Comparison of ENCODE assay signal across 8 cellular contexts in the genomic region with DNA sequence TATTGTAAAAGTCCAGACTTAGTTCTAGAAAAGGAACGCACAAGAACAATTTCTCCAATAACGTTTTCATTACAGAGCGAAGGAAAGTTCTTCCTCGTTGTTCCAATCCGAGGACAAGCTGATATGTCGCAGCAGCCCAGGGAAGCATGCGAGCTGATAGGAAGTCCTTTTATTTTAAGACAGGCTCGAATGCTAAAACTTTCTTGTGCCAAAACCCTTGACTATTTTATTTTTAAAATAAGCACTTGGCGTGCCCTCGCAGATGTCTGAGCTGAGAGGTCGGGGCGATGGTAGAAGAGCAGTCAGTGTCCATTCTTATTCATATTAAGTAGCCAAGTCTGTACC. TPM values are rescaled to one million over a fixed set of nuclear protein-coding genes. Genes with fewer than 3 reads are reported as not detected.
DNase-seq lines count a peak whose midpoint lies in the region; ATAC-seq and TF ChIP-seq lines count a peak whose summit lies in the region.

No MANE protein-coding gene starts in this region.

- TF ChIP-seq CTCF in BJ (IDR thresholded peaks at IDR 0.05; ENCODE audit: insufficient read depth, low read depth, low read length), result no peak
- TF ChIP-seq CTCF in epithelial cell of esophagus (IDR thresholded peaks at IDR 0.05; ENCODE audit: insufficient read depth, low read depth, low read length, missing control alignments), result no peak
- no peak for TF ChIP-seq CTCF in nephron (IDR thresholded peaks at IDR 0.05; ENCODE audit: unreplicated experiment in 3 of 3)

- peaks cover 2% of the 10 kb centered on the region; the same call in 1 of the 2 replicates for H3K27me3 ChIP-seq in BJ (ENCODE audit: control insufficient read depth, insufficient read depth, low read length)
- peaks cover 61% of the 10 kb centered on the region for H3K27me3 ChIP-seq in NT2/D1 (ENCODE audit: insufficient read depth, insufficient read length)

- no peaks in the 10 kb centered on the region for H3K4me1 ChIP-seq in NT2/D1 (ENCODE audit: insufficient read depth, insufficient read length)

- POLR2A ChIA-PET in BJ (lab: Charles Lee), result no interaction called here

- peak overlapping the region; percentile 87 to 94 (median 93) for H3K4me3 Mint-ChIP-seq in nephron

- ATAC-seq in HG02981 (IDR thresholded peaks at IDR 0.05; ENCODE audit: unreplicated experiment) (no peak), GM19395 (IDR thresholded peaks at IDR 0.05; ENCODE audit: unreplicated experiment) (no peak)

- peaks cover 38% of the 10 kb centered on the region for H3K27me3 Mint-ChIP-seq in nephron (ENCODE audit: low read depth)

- H3K36me3 Mint-ChIP-seq in nephron (ENCODE audit: low read depth), result no peaks in the 10 kb centered on the region

- H3K4me3 ChIP-seq in BJ (ENCODE audit: low read depth, low read length), result peak overlapping the region; percentile 93
- peak overlapping the region; percentile 55 for H3K4me3 ChIP-seq in NT2/D1 (ENCODE audit: insufficient read length, low read depth)
- peak overlapping the region; percentile 71 for H3K4me3 ChIP-seq in epithelial cell of esophagus (ENCODE audit: low read length)

- H3K9ac ChIP-seq in NT2/D1 (ENCODE audit: insufficient read length, low read depth), result peak overlapping the region; percentile 23

- no peaks in the 10 kb centered on the region for H3K9me3 Mint-ChIP-seq in nephron

- peak overlapping the region; percentile 68 to 77 (median 69) for H3K27ac Mint-ChIP-seq in nephron

- no peaks in the 10 kb centered on the region for H3K36me3 ChIP-seq in BJ (ENCODE audit: control insufficient read depth, insufficient read depth, low read length)
- H3K36me3 ChIP-seq in NT2/D1 (ENCODE audit: insufficient read depth, insufficient read length, low read length), result no peaks in the 10 kb centered on the region

- CTCF ChIA-PET in BJ (lab: Yijun Ruan, JAX), result interaction anchor here (0.7 to 2.3 kb wide), 12 partner anchors 9 to 618 kb away, joined by 3 to 12 read pairs (median 4); no protein-coding TSS in a partner anchor

- H3K4me1 Mint-ChIP-seq in nephron, result peaks cover 35% of the 10 kb centered on the region

- DNase-seq in BJ (ENCODE audit: low read depth) (no peak), NT2/D1 (ENCODE audit: low read depth, low spot score) (no peak), epithelial cell of esophagus (ENCODE audit: low read depth) (peak; percentile 18), middle frontal gyrus (ENCODE audit: extremely low spot score, low spot score) (no peak), kidney glomerular epithelial cell (lab: John Stamatoyannopoulos, UW) (no peak)

- no peaks in the 10 kb centered on the region for H3K9me3 ChIP-seq in NT2/D1 (ENCODE audit: insufficient read depth, low read length)

RNA-seq across cellular contexts. Expression of gene MITF, which starts 0.4 kb away (rescaled TPM):
- 27.9 and 30.9 TPM in 2 replicates for polyA plus RNA-seq in BJ (2011; rRNA removed)
- 49.3 and 114 TPM in 2 replicates for polyA minus RNA-seq in BJ (2011; rRNA and poly(A)+ RNA removed)
